Comparison of ENCODE assay signal across 25 cellular contexts in genomic region chr21:42055425-42055824, GRCh38. TPM values are rescaled to one million over a fixed set of nuclear protein-coding genes. Genes with fewer than 3 reads are reported as not detected.
"Had no signal": no experiment of that assay in that cellular context is flagged by ENCODE, and none has a peak within 500 bp of the region (broad histone marks: within the 10 kb centered on the region; RNA-seq: fewer than 3 reads in every experiment).

No MANE protein-coding gene starts in this region.

- H3K4me1 ChIP-seq: neural progenitor cell had no signal

- H3K4me1 Mint-ChIP-seq: nephron had no signal

- H3K27ac Mint-ChIP-seq: immature natural killer cell; nephron; neural progenitor cell; stimulated activated naive CD8-positive, alpha-beta T cell treated with anti-CD3 and anti-CD28 coated beads, Interleukin-15, amount 100 ng/mL, for 72 hours had no signal

- FAIRE-seq: frontal cortex, small intestine had no signal

- DNase-seq: cortex of kidney; effector CD4-positive, alpha-beta T cell; hypothalamus; immature natural killer cell; islet precursor cell; left ventricle myocardium superior; lower lobe of right lung; nucleus accumbens; ovary; right lobe of liver; small intestine; stimulated activated CD4-positive, alpha-beta T cell treated with anti-CD3 and anti-CD28 coated beads, Interleukin-15, amount 100 ng/mL, for 24 hours; stimulated activated CD4-positive, alpha-beta T cell treated with anti-CD3 and anti-CD28 coated beads, Interleukin-2, amount 100 ng/mL, for 48 hours; stimulated activated naive CD4-positive, alpha-beta T cell; stimulated activated naive CD8-positive, alpha-beta T cell treated with anti-CD3 and anti-CD28 coated beads, Interleukin-15, amount 100 ng/mL, for 72 hours; thyroid gland; trophoblast cell had no signal

- H3K27me3 Mint-ChIP-seq: stimulated activated naive CD8-positive, alpha-beta T cell treated with anti-CD3 and anti-CD28 coated beads, Interleukin-15, amount 100 ng/mL, for 72 hours had no signal

- H2AFZ ChIP-seq: neural progenitor cell had no signal

- H3K4me3 ChIP-seq: dorsolateral prefrontal cortex, lower lobe of right lung, neural progenitor cell, ovary, right lobe of liver, thyroid gland, vagina had no signal

- H3K9ac ChIP-seq: neural progenitor cell had no signal

- H3K9me3 ChIP-seq: lower lobe of right lung, ovary, right lobe of liver, thyroid gland, vagina had no signal

- ATAC-seq: left ventricle myocardium superior; lower lobe of right lung; right lobe of liver; stimulated activated naive CD8-positive, alpha-beta T cell treated with anti-CD3 and anti-CD28 coated beads, Interleukin-15, amount 100 ng/mL, for 72 hours had no signal

- H3K4me3 Mint-ChIP-seq: immature natural killer cell; nephron; neural progenitor cell; stimulated activated naive CD8-positive, alpha-beta T cell treated with anti-CD3 and anti-CD28 coated beads, Interleukin-15, amount 100 ng/mL, for 72 hours had no signal

- H3K4me2 ChIP-seq: neural progenitor cell had no signal

- H3K36me3 Mint-ChIP-seq: immature natural killer cell, neural progenitor cell had no signal

- H3K36me3 ChIP-seq: lower lobe of right lung, neural progenitor cell, ovary, right lobe of liver, thyroid gland, vagina had no signal

- H3K27me3 ChIP-seq: dorsolateral prefrontal cortex, neural progenitor cell, ovary, right lobe of liver, thyroid gland, vagina had no signal

- H3K9me3 Mint-ChIP-seq: stimulated activated naive CD8-positive, alpha-beta T cell treated with anti-CD3 and anti-CD28 coated beads, Interleukin-15, amount 100 ng/mL, for 72 hours had no signal

- H3K27ac ChIP-seq: dorsolateral prefrontal cortex, lower lobe of right lung, neural progenitor cell, ovary, right lobe of liver, thyroid gland, vagina had no signal

RNA-seq across cellular contexts. Expression of gene UMODL1, which starts 15.7 kb away (rescaled TPM):
- total RNA-seq: fibroblast of villous mesenchyme, frontal cortex, left ventricle myocardium superior, temporal lobe, thyroid gland, ureter, vagina had no signal
- polyA plus RNA-seq: immature natural killer cell had no signal
